In the genomic region with DNA sequence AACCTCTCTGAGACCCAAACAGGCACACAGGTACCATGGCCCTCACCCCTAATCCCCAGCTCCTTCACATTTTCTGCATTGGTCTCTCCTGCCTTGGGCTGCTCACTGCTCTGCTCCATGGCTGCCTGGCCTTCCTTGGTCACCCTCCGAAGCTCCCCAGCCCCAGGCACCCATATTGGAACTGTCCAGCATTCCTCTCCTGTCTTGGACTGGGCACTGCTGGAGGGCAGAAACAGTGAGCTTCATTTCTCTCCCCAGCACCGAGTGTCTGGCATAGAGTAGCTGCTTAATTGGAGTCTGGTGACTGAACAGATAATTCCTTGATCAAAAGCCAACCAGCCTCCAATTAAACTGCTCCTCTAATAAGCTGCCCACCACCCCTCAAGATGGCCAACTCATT, we compare ENCODE assay signal across 23 cellular contexts.
"Had no signal": no experiment of that assay in that cellular context is flagged by ENCODE, and none has a peak within 500 bp of the region (broad histone marks: within the 10 kb centered on the region; RNA-seq: fewer than 3 reads in every experiment).

No MANE protein-coding gene starts in this region.

- H2AFZ ChIP-seq: hepatocyte had no signal

- H3K4me1 ChIP-seq: foreskin keratinocyte, prostate gland had no signal

- H3K27ac ChIP-seq: coronary artery, epithelial cell of prostate, foreskin keratinocyte, hepatocyte, left ventricle myocardium inferior, neutrophil, ovary, prostate gland, thyroid gland had no signal

- H3K36me3 ChIP-seq: left ventricle myocardium inferior, neutrophil, ovary, prostate gland, thyroid gland had no signal

- ATAC-seq: activated T-cell treated with anti-CD3 and anti-CD28 coated beads, Interleukin-2, amount 50 U/mL, for 4 hours; stimulated activated naive CD8-positive, alpha-beta T cell treated with anti-CD3 and anti-CD28 coated beads, Interleukin-15, Interleukin-2, amounts not matched to agents 100 U/mL and 50 U/mL, for 24 hours; T-helper 17 cell had no signal

- H3K4me2 ChIP-seq: hepatocyte had no signal

- H3K4me3 ChIP-seq: coronary artery, hepatocyte, left ventricle myocardium inferior, ovary, prostate gland, thyroid gland had no signal

- H3K27me3 ChIP-seq: hepatocyte, neutrophil, ovary, thyroid gland had no signal

- DNase-seq: activated CD4-positive, alpha-beta T cell treated with anti-CD3 and anti-CD28 coated beads for 4 hours; activated CD4-positive, alpha-beta T cell treated with anti-CD3 and anti-CD28 coated beads, Interleukin-2, amount 50 U/mL, for 48 hours; activated CD4-positive, CD25-positive, alpha-beta regulatory T cell; activated CD8-positive, alpha-beta memory T cell treated with anti-CD3 and anti-CD28 coated beads, Interleukin-2, amount 50 U/mL, for 48 hours; activated naive CD4-positive, alpha-beta T cell treated with Interleukin-2 at 50 U/mL for 16 hours; activated naive CD8-positive, alpha-beta T cell treated with anti-CD3 and anti-CD28 coated beads, Interleukin-2, amount 10 ng/mL, durations not matched to agents 7 days and 5 days; activated T-cell treated with anti-CD3 and anti-CD28 coated beads, Interleukin-2, amount 50 U/mL, for 4 hours; amniotic stem cell; cerebellar nuclear complex; immature natural killer cell; left ventricle myocardium inferior; ovary; right cardiac atrium; stimulated activated CD4-positive, alpha-beta T cell treated with anti-CD3 and anti-CD28 coated beads, Interleukin-4, amount 100 ng/mL, for 24 hours; stimulated activated naive CD8-positive, alpha-beta T cell treated with anti-CD3 and anti-CD28 coated beads, Interleukin-15, Interleukin-2, amounts not matched to agents 100 U/mL and 50 U/mL, for 24 hours; T-helper 17 cell; thyroid gland had no signal

- H3K9me3 ChIP-seq: left ventricle myocardium inferior, neutrophil, ovary, prostate gland, thyroid gland had no signal
